8 cellular contexts compared by ENCODE assay signal in the genomic region with DNA sequence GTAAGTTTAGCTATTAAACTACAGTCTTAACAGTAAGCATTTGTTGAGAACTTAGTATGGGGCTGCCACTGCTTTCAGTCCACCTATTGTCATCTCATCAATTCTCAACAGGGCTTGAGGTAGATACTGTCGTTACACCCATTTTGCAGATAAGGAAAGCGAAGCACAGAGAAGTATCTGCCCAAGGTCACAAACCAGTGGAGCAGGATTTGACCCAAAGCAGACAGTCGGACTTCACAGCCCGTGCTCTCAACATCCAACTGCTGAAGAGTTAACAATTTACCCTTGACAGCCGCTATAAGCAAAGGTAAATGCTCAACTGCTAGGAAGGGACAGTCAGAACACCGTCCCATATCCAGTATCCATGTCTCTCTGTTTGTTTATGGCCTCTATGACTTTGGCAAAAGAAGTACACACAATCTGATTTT. TPM values are rescaled to one million over a fixed set of nuclear protein-coding genes. Genes with fewer than 3 reads are reported as not detected.
DNase-seq lines count a peak whose midpoint lies in the region; ATAC-seq, FAIRE-seq and TF ChIP-seq lines count a peak whose summit lies in the region.

No MANE protein-coding gene starts in this region.

- TF ChIP-seq CTCF in GM12865 (IDR thresholded peaks at IDR 0.05; ENCODE audit: insufficient read depth, low read depth, low read length, missing control alignments) (no peak), NB4 (IDR thresholded peaks at IDR 0.05; ENCODE audit: low read depth, low read length) (no peak), K562 (IDR thresholded peaks at IDR 0.05 in 2 of 3, conservative IDR thresholded peaks at IDR 0.05 in 1 of 3; ENCODE audit: insufficient read depth in 2 of 3, low read depth in 1 of 3, low read length in 3 of 3) (no peak)

- no peak for TF ChIP-seq POLR2A in NB4 (IDR thresholded peaks at IDR 0.05; ENCODE audit: extremely low read depth, insufficient read length)
- no peak for TF ChIP-seq POLR2A in K562 (conservative IDR thresholded peaks at IDR 0.05)

- peak; percentile 23 for FAIRE-seq in K562 (lab: Jason Lieb, UNC)

- no peak for TF ChIP-seq RAD21 in K562 (CRISPR knock-in tag; conservative IDR thresholded peaks at IDR 0.05 in 1 of 2, IDR thresholded peaks at IDR 0.05 in 1 of 2)

- H3K4me2 ChIP-seq in K562 (ENCODE audit: insufficient read depth, low read length), result peak overlapping the region; percentile 95

- H3K79me2 ChIP-seq in K562 (ENCODE audit: control insufficient read depth, insufficient read depth, low read length), result peaks cover 55% of the 10 kb centered on the region

- POLR2A ChIA-PET in K562 (lab: Yijun Ruan, JAX), result interaction anchor here (1.1 to 2.8 kb wide), 4 partner anchors 9 to 18 kb away, joined by 5 to 25 read pairs (median 10); no protein-coding TSS in a partner anchor

- peak overlapping the region; percentile 79 to 93; a peak in 3 of 4 replicates for H3K9ac ChIP-seq in K562 (ENCODE audit: insufficient read depth in 1 of 2, low read depth in 2 of 2, low read length in 2 of 2)

- BruUV-seq in K562 (replicated peaks; lab: Mats Ljungman, UMichigan), result TSS peak; percentile 71

- H3K27ac ChIP-seq in K562 (ENCODE audit: extremely low read depth, low read depth, low read length) (peak overlapping the region; percentile 85), layer of hippocampus (ENCODE audit: low read depth, low read length) (peak overlapping the region; percentile 89)

- no peaks in the 10 kb centered on the region for H3K27me3 ChIP-seq in K562 (ENCODE audit: control insufficient read depth in 2 of 2, insufficient read depth in 2 of 2, low read length in 2 of 2)
- no peaks in the 10 kb centered on the region for H3K27me3 ChIP-seq in layer of hippocampus (ENCODE audit: control insufficient read depth, insufficient read depth, low read length)

- no peaks in the 10 kb centered on the region for H3K9me3 ChIP-seq in K562 (replicated peaks; ENCODE audit: control insufficient read depth, insufficient read depth, low read depth, low read length)

- ATAC-seq in K562 (peak; percentile 33), GM21447 (IDR thresholded peaks at IDR 0.05; ENCODE audit: unreplicated experiment) (no peak), GM19023 (IDR thresholded peaks at IDR 0.05; ENCODE audit: unreplicated experiment) (no peak)

- CTCF ChIA-PET in K562 (lab: Yijun Ruan, JAX; ENCODE audit: low intra/inter-chr PET ratio), result no interaction called here

- H3K4me1 ChIP-seq in K562 (replicated peaks in 1 of 2; ENCODE audit: control insufficient read depth in 2 of 2, insufficient read depth in 2 of 2, low read length in 2 of 2), result peaks cover 22 to 26% of the 10 kb centered on the region in 2 experiments; a peak in 4 of 5 replicates

- H3K9me1 ChIP-seq in K562 (ENCODE audit: control insufficient read depth, insufficient read depth, low read length), result no peaks in the 10 kb centered on the region

- peak overlapping the region; percentile 22; the same call in 1 of the 2 replicates for H2AFZ ChIP-seq in K562 (ENCODE audit: low read depth, low read length)

- no peak for TF ChIP-seq EP300 in K562 (IDR thresholded peaks at IDR 0.05; ENCODE audit: low read length)

- DNase-seq in GM12865 (ENCODE audit: low read depth), result peak; percentile 40
- peak; percentile 45 for DNase-seq in NB4 (ENCODE audit: low read depth)
- peak in 2 of 4 experiments; percentile 22 to 55 for DNase-seq in K562 (ENCODE audit: extremely low read depth in 1 of 4, low spot score in 3 of 4)
- DNase-seq in superior temporal gyrus (ENCODE audit: extremely low spot score), result peak; percentile 58
- DNase-seq in GM19238 (ENCODE audit: insufficient read length, low spot score), result no peak

- peaks cover 42% of the 10 kb centered on the region for H4K20me1 ChIP-seq in K562 (replicated peaks; ENCODE audit: control insufficient read depth, insufficient read depth, low read length)

- 0% methylated on average over 6 of the region's 6 CpGs for WGBS in K562 (ENCODE audit: insufficient coverage, low coverage, missing lambda C conversion rate)

- intact Hi-C loops in K562 (cut with micrococcal nuclease), result loop anchor here (2.0 kb wide), 1 partner anchor 17 kb away; no protein-coding TSS in a partner anchor

- in situ Hi-C loops in K562 (cut with MboI), result no loop called here

- no peaks in the 10 kb centered on the region for H3K36me3 ChIP-seq in K562 (ENCODE audit: control insufficient read depth, insufficient read depth, low read length)

- H3K4me3 ChIP-seq in GM12865 (ENCODE audit: low read depth, low read length) (peak overlapping the region; percentile 71), NB4 (ENCODE audit: low read depth, low read length) (peak overlapping the region; percentile 66), K562 (peak overlapping the region; percentile 85)

TF ChIP-seq in K562, 482 proteins besides CTCF, POLR2A, EP300 and RAD21 (continues in another document):
- TF ChIP-seq ADNP (tag; IDR thresholded peaks at IDR 0.05) (peak; percentile 73), PHB (CRISPR knock-in tag; IDR thresholded peaks at IDR 0.05) (no peak), DPF2 (IDR thresholded peaks at IDR 0.05) (peak; percentile 34; the same call in 1 of the 2 replicates), PHB2 (IDR thresholded peaks at IDR 0.05; ENCODE audit: low read depth) (no peak), HDAC2 (IDR thresholded peaks at IDR 0.05) (peak; percentile 87), MEIS2 (IDR thresholded peaks at IDR 0.05; ENCODE audit: partially characterized antibody) (peak; percentile 35), BCOR (IDR thresholded peaks at IDR 0.05) (peak; percentile 85), C11orf30 (IDR thresholded peaks at IDR 0.05; ENCODE audit: low read depth) (0 out of 2 replicates have a peak, but pooled peaks have one; percentile 6), ESRRA (IDR thresholded peaks at IDR 0.05; ENCODE audit: borderline replicate concordance, low read depth) (peak; percentile 99), ERF (CRISPR knock-in tag; IDR thresholded peaks at IDR 0.05) (no peak), SMARCA5 (IDR thresholded peaks at IDR 0.05) (peak; percentile 82), JUND (IDR thresholded peaks at IDR 0.05; ENCODE audit: borderline replicate concordance, low read depth, low read length) (no peak), JUND (tag; IDR thresholded peaks at IDR 0.05; ENCODE audit: borderline replicate concordance, low read depth, low read length) (peak; percentile 31; the same call in 1 of the 3 replicates)
- TF ChIP-seq, protein P1, sequence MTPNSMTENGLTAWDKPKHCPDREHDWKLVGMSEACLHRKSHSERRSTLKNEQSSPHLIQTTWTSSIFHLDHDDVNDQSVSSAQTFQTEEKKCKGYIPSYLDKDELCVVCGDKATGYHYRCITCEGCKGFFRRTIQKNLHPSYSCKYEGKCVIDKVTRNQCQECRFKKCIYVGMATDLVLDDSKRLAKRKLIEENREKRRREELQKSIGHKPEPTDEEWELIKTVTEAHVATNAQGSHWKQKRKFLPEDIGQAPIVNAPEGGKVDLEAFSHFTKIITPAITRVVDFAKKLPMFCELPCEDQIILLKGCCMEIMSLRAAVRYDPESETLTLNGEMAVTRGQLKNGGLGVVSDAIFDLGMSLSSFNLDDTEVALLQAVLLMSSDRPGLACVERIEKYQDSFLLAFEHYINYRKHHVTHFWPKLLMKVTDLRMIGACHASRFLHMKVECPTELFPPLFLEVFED (CRISPR knock-in tag; conservative IDR thresholded peaks at IDR 0.05), result no peak

RNA-seq across cellular contexts. Expression of a gene that starts 1.3 kb away (rescaled TPM):
- 28.3 and 61.3 TPM in 2 replicates for total RNA-seq in K562 (2011; cell fraction: chromatin; rRNA removed; ENCODE audit: low replicate concordance)
- 17.8 and 25.7 TPM in 2 replicates for total RNA-seq in K562 (2011; cell fraction: nucleolus; rRNA removed)
- total RNA-seq in K562 (2011; cell fraction: nucleoplasm; rRNA removed), result 37.4 and 58.5 TPM in 2 replicates
- total RNA-seq in K562 (2014; rRNA removed) (10.9 and 11.2 TPM in 2 replicates), K562 (2014; rRNA removed; fragmentation: Illumina TruSeq; extraction: Trizol) (14.3 and 17.4 TPM in 2 replicates), K562 (2015; rRNA removed; fragmentation: Illumina TruSeq; extraction: Trizol) (12.5 and 12.7 TPM in 2 replicates), K562 (2021) (11.9 and 13.7 TPM in 2 replicates)
- polyA plus RNA-seq in K562 (2011; rRNA removed) (11.7 and 13.0 TPM in 2 replicates), K562 (2014; fragmentation: Illumina TruSeq; extraction: Trizol) (13.1 and 13.5 TPM in 2 replicates), K562 (2014; fragmentation: Nextera tagmentation; extraction: Ambion mirVana) (1 to 10 TPM; 4.1 to 6.5 TPM), K562 (2014; rRNA removed) (9.6 and 14.0 TPM in 2 replicates)
- polyA plus RNA-seq in K562 (2011; cell fraction: cytosol; rRNA removed), result 9.5 and 11.8 TPM in 2 replicates
- polyA plus RNA-seq in K562 (2011; cell fraction: nucleus; rRNA removed), result 9.6 and 15.1 TPM in 2 replicates
- polyA plus RNA-seq in K562 (2012), result 9.5 and 13.5 TPM in 2 replicates
- 18.0 and 18.4 TPM in 2 replicates for polyA minus RNA-seq in K562 (2011; rRNA and poly(A)+ RNA removed)
- polyA minus RNA-seq in K562 (2011; cell fraction: cytosol; rRNA and poly(A)+ RNA removed), result 6.7 and 9.7 TPM in 2 replicates
- 9.2 and 18.0 TPM in 2 replicates for polyA minus RNA-seq in K562 (2011; cell fraction: nucleus; rRNA and poly(A)+ RNA removed)
